In genomic region chr16:53098526-53099317, GRCh38 we compare ENCODE assay signal across 8 cellular contexts. TPM values are rescaled to one million over a fixed set of nuclear protein-coding genes. Genes with fewer than 3 reads are reported as not detected.
DNase-seq lines count a peak whose midpoint lies in the region; FAIRE-seq and TF ChIP-seq lines count a peak whose summit lies in the region.

No MANE protein-coding gene starts in this region.

- peaks cover 53% of the 10 kb centered on the region for H3K4me1 Mint-ChIP-seq in brain
- H3K4me1 Mint-ChIP-seq in immature natural killer cell: peaks cover 46 to 58% of the 10 kb centered on the region in 2 donors

- H3K27me3 ChIP-seq in H7 (ENCODE audit: control insufficient read depth, insufficient read depth, low read length): no peaks in the 10 kb centered on the region
- no peaks in the 10 kb centered on the region for H3K27me3 ChIP-seq in MM.1S (replicated peaks; ENCODE audit: insufficient read depth, low read length)
- no peaks in the 10 kb centered on the region for H3K27me3 ChIP-seq in skeletal muscle tissue (ENCODE audit: control insufficient read depth in 3 of 3, insufficient read depth in 3 of 3, low read length in 3 of 3)

- peak; percentile 48 for DNase-seq in H7
- peak; percentile 74 for DNase-seq in MM.1S
- peak; percentile 38 for DNase-seq in T-helper 9 cell
- peak; percentile 63 to 66 (median 65) for DNase-seq in immature natural killer cell
- DNase-seq in GM19239 (ENCODE audit: insufficient read length, low spot score): no peak

- H3F3A ChIP-seq in MM.1S (ENCODE audit: insufficient read depth, low read length): peaks cover 33% of the 10 kb centered on the region

- H3K4me2 ChIP-seq in MM.1S (ENCODE audit: low read depth, low read length): peak overlapping the region; percentile 90

- H3K36me3 Mint-ChIP-seq in brain (peaks cover 3% of the 10 kb centered on the region), immature natural killer cell (no peaks in the 10 kb centered on the region)

- no peaks in the 10 kb centered on the region for H3K9me3 Mint-ChIP-seq in brain
- no peaks in the 10 kb centered on the region for H3K9me3 Mint-ChIP-seq in immature natural killer cell

- no peak for FAIRE-seq in GM19239 (lab: Jason Lieb, UNC)

- H3K4me3 ChIP-seq in H7 (ENCODE audit: insufficient read depth, low read depth, low read length) (no peak overlapping the region; the same call in 1 of the 2 replicates), MM.1S (ENCODE audit: low read length) (peak overlapping the region; percentile 65), skeletal muscle tissue (ENCODE audit: low read length in 3 of 3) (peak overlapping the region; percentile 36 to 74 (median 72))

- H3K4me1 ChIP-seq in MM.1S (ENCODE audit: low read length) (peaks cover 32% of the 10 kb centered on the region), skeletal muscle tissue (ENCODE audit: control insufficient read depth in 3 of 3, insufficient read depth in 3 of 3, low read length in 3 of 3) (peaks cover 35 to 43% (median 38%) of the 10 kb centered on the region in 3 donors)

- H2AFZ ChIP-seq in MM.1S (ENCODE audit: low read length): peak overlapping the region; percentile 77

- H3K27ac Mint-ChIP-seq in brain (peak overlapping the region; percentile 83 to 99 (median 97)), immature natural killer cell (peak overlapping the region; percentile 85 to 96 (median 93))

- H3K27me3 Mint-ChIP-seq in brain (no peaks in the 10 kb centered on the region), immature natural killer cell (ENCODE audit: low read depth in 3 of 3) (peaks cover 2 to 13% (median 6%) of the 10 kb centered on the region in 3 donors)

- TF ChIP-seq CTCF in MM.1S (IDR thresholded peaks at IDR 0.05; ENCODE audit: low read length): no peak
- TF ChIP-seq CTCF in brain (conservative IDR thresholded peaks at IDR 0.05): no peak

- peak; percentile 45 for TF ChIP-seq POLR2A in GM10847 (IDR thresholded peaks at IDR 0.05; ENCODE audit: extremely low read depth, insufficient read length)

- peaks cover 55% of the 10 kb centered on the region for H3K79me2 ChIP-seq in MM.1S (ENCODE audit: low read length)

- H3K4me3 Mint-ChIP-seq in brain (peak overlapping the region; percentile 72 to 91 (median 80)), immature natural killer cell (peak overlapping the region; percentile 75 to 93 (median 81))

- H3K9ac ChIP-seq in MM.1S (ENCODE audit: low read length): peak overlapping the region; percentile 67
- H3K9ac ChIP-seq in skeletal muscle tissue (ENCODE audit: low read depth in 1 of 3, low read length in 3 of 3): peak overlapping the region; percentile 71 to 86 (median 85)

- H3K36me3 ChIP-seq in H7 (replicated peaks; ENCODE audit: control insufficient read depth, insufficient read depth, low read length) (no peaks in the 10 kb centered on the region), MM.1S (replicated peaks; ENCODE audit: insufficient read depth, low read length) (no peaks in the 10 kb centered on the region), skeletal muscle tissue (ENCODE audit: control insufficient read depth in 3 of 3, insufficient read depth in 3 of 3, low read length in 3 of 3) (no peaks in the 10 kb centered on the region)

- no peaks in the 10 kb centered on the region for H3K9me2 ChIP-seq in MM.1S (replicated peaks; ENCODE audit: insufficient read depth, low read length)

- no peaks in the 10 kb centered on the region for H4K20me1 ChIP-seq in MM.1S (ENCODE audit: insufficient read depth, low read length)

- peak overlapping the region; percentile 92 for H3K27ac ChIP-seq in MM.1S (ENCODE audit: low read length)
- peak overlapping the region; percentile 95 for H3K27ac ChIP-seq in skeletal muscle tissue (ENCODE audit: low read depth, low read length)

- H3K9me3 ChIP-seq in MM.1S (replicated peaks; ENCODE audit: insufficient read depth, low read length) (no peaks in the 10 kb centered on the region), skeletal muscle tissue (ENCODE audit: control insufficient read depth in 3 of 3, low read length in 3 of 3) (no peaks in the 10 kb centered on the region)

RNA-seq across cellular contexts. Expression of gene CHD9, which starts 43.9 kb away (rescaled TPM):
- total RNA-seq in H7 (2014; rRNA removed; shearing (Covaris generic)): 12.9 and 15.0 TPM in 2 replicates
- polyA plus RNA-seq in brain (ENCODE audit: insufficient read depth, low read depth, low replicate concordance) (3.7 TPM), immature natural killer cell (10 to 100 TPM; 47.1 to 68.6 (median 48.5) TPM)
- 69.4 TPM for total RNA-seq in skeletal muscle tissue

RNA-seq across cellular contexts. Expression of gene CHD9NB, which starts 46.0 kb away (rescaled TPM):
- 2.0 and 2.1 TPM in 2 replicates for total RNA-seq in H7 (2014; rRNA removed; shearing (Covaris generic))
- 0.19 TPM for polyA plus RNA-seq in brain (ENCODE audit: insufficient read depth, low read depth, low replicate concordance)
- polyA plus RNA-seq in immature natural killer cell: not detected
- total RNA-seq in skeletal muscle tissue: 0.52 TPM
